ENCODE assay signal across 28 cellular contexts in genomic region chr11:85534806-85535205, GRCh38.
"Had no signal": no experiment of that assay in that cellular context is flagged by ENCODE, and none has a peak within 500 bp of the region (broad histone marks: within the 10 kb centered on the region; RNA-seq: fewer than 3 reads in every experiment).

No MANE protein-coding gene starts in this region.

- H3K4me2 ChIP-seq: hepatocyte had no signal

- H3K4me1 ChIP-seq: colonic mucosa, esophagus squamous epithelium, foreskin keratinocyte, gastroesophageal sphincter had no signal

- DNase-seq: colonic mucosa; cortex of kidney; dermis blood vessel endothelial cell; dorsolateral prefrontal cortex; effector CD4-positive, alpha-beta T cell; effector CD8-positive, alpha-beta T cell; effector memory CD4-positive, alpha-beta T cell; effector memory CD8-positive, alpha-beta T cell; endodermal cell; erythroblast; esophagus squamous epithelium; foreskin fibroblast; foreskin keratinocyte; foreskin melanocyte; gastrocnemius medialis; glutamatergic neuron; head of caudate nucleus; heart left ventricle; heart right ventricle had no signal

- H2AFZ ChIP-seq: hepatocyte had no signal

- H3K9me3 ChIP-seq: colonic mucosa, esophagus squamous epithelium, gastroesophageal sphincter had no signal

- H3K4me3 ChIP-seq: colonic mucosa, coronary artery, dorsolateral prefrontal cortex, esophagus muscularis mucosa, esophagus squamous epithelium, gastrocnemius medialis, gastroesophageal sphincter, heart left ventricle, heart right ventricle, hepatocyte had no signal

- H3K27me3 ChIP-seq: colonic mucosa, dorsolateral prefrontal cortex, esophagus muscularis mucosa, esophagus squamous epithelium, foreskin keratinocyte, gastrocnemius medialis, gastroesophageal sphincter, heart left ventricle, heart right ventricle, hepatocyte had no signal

- H3K36me3 ChIP-seq: colonic mucosa, esophagus squamous epithelium had no signal

- H3K27ac ChIP-seq: colonic mucosa, coronary artery, dorsolateral prefrontal cortex, epithelial cell of prostate, esophagus muscularis mucosa, esophagus squamous epithelium, foreskin keratinocyte, gastrocnemius medialis, gastroesophageal sphincter, heart left ventricle, heart right ventricle, hepatocyte had no signal

- ATAC-seq: effector memory CD8-positive, alpha-beta T cell; esophagus mucosa; foreskin keratinocyte; gastrocnemius medialis; gastroesophageal sphincter; heart left ventricle; heart right ventricle had no signal

- FAIRE-seq: colon, endometrium, frontal cortex had no signal

- H3K79me2 ChIP-seq: hepatocyte had no signal
